Comparison of ENCODE assay signal across 9 cellular contexts in the genomic region with DNA sequence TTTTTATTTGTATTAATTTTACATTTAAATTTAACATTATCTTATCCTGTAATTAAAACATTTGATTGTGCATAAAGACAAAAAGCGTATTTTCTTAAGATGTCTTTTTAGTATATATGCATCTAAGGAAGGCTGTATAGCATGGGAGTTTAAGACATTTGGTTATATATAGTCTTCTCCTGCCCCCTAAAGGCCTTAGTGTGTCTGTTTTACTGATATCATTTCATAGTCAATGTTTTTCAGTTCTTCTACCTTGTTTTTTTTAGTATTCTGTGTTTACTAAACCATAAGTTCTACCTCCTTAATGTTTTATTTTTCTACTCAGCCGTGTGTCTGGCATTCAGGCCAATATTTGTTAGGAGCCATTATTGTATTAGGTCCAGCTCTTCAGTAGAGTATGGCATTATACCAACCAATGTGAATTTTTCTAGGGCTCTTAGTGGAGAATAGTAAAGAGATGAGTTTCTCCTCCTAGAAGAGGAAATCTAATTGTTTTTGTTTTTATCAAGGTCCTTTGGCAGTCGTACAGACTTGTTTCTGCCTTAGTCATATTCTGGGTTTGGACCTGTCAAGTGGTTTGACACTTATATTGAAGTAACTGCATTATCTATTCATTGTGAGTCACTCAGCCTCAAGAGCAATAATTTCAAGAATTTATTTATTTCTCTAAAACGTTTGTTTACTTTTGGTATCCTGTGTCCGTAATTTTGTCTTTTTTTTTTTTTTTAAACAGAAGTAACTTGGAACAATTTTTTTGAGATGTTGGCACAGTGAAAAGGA.
A peak's percentile ranks its signal among the peaks of the same experiment; 100 is the strongest.
DNase-seq lines count a peak whose midpoint lies in the region; ATAC-seq and TF ChIP-seq lines count a peak whose summit lies in the region.
"Had no signal": no experiment of that assay in that cellular context is flagged by ENCODE, and none has a peak within 500 bp of the region (broad histone marks: within the 10 kb centered on the region; RNA-seq: fewer than 3 reads in every experiment).

No MANE protein-coding gene starts in this region.

- no peak overlapping the region for H3K4me3 ChIP-seq in retinal pigment epithelial cell (ENCODE audit: low read length)

- POLR2A ChIA-PET in RWPE1 (lab: Yijun Ruan, JAX; ENCODE audit: low non-redundant PET) = no interaction called here

- peak; percentile 45 for DNase-seq in CD1c-positive myeloid dendritic cell (ENCODE audit: extremely low spot score)
- peak; percentile 89 for DNase-seq in HS-5 (ENCODE audit: low read depth)
- peak; percentile 64 for DNase-seq in RWPE1 (ENCODE audit: low spot score)
- peak; percentile 74 for DNase-seq in fibroblast of the conjunctiva (ENCODE audit: low read depth)
- DNase-seq in retinal pigment epithelial cell (ENCODE audit: low read depth) = no peak
- DNase-seq in NCI-H1930 (lab: John Stamatoyannopoulos, UW) = no peak
- no peak for DNase-seq in activated CD4-positive, CD25-positive, alpha-beta regulatory T cell treated with anti-CD3 and anti-CD28 coated beads, Interleukin-2, amount 50 U/mL, for 72 hours

- peak; percentile 66 for ATAC-seq in GM18873 (IDR thresholded peaks at IDR 0.05; ENCODE audit: low FRiP score, unreplicated experiment)

- H3K27ac ChIP-seq in RWPE1 = no peak overlapping the region
- H3K27ac ChIP-seq: neutrophil had no signal

- TF ChIP-seq CTCF in RWPE1 (conservative IDR thresholded peaks at IDR 0.05; ENCODE audit: low read depth) (peak; percentile 59), retinal pigment epithelial cell (conservative IDR thresholded peaks at IDR 0.05; ENCODE audit: low read depth, low read length) (peak; percentile 39)

- CTCF ChIA-PET in RWPE1 (lab: Yijun Ruan, JAX) = interaction anchor here (0.7 to 1.4 kb wide), 7 partner anchors 11 to 176 kb away, joined by 3 to 7 read pairs (median 4); no protein-coding TSS in a partner anchor

Comparison
In these comparisons a context has a peak if more than half of its experiments do, and no peak if none do; other contexts are left out.
1. DNase-seq: peak in CD1c-positive myeloid dendritic cell (single experiment), HS-5 (single experiment), RWPE1 (single experiment) and fibroblast of the conjunctiva (single experiment); none in retinal pigment epithelial cell (single experiment), NCI-H1930 (0 of 2) and activated CD4-positive, CD25-positive, alpha-beta regulatory T cell treated with anti-CD3 and anti-CD28 coated beads, Interleukin-2, amount 50 U/mL, for 72 hours (single experiment).